In the genomic region with DNA sequence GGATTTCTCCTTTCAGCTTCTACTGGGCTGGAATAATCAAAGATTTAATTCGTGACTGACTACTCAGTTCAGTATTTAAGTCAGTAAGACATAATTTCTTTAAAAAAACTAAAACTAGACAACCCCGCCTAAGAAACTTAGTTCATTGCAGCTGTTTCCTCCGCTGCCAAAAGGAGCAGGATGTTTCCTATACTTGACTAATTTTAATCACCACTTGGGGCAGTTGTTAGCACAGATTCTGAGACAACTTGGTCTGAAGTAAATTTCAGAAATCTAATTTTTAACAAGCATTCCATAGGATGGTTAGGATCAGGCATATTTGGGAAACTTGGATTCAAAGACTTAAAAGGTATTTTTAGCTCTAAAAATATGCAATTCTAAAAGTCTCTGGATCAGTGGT, we compare ENCODE assay signal across 11 cellular contexts. TPM values are rescaled to one million over a fixed set of nuclear protein-coding genes. Genes with fewer than 3 reads are reported as not detected.
DNase-seq lines count a peak whose midpoint lies in the region; ATAC-seq, FAIRE-seq and TF ChIP-seq lines count a peak whose summit lies in the region.
"Had no signal": no experiment of that assay in that cellular context is flagged by ENCODE, and none has a peak within 500 bp of the region (broad histone marks: within the 10 kb centered on the region; RNA-seq: fewer than 3 reads in every experiment).

No MANE protein-coding gene starts in this region.

- peaks cover 100% of the 10 kb centered on the region for H3K36me3 ChIP-seq in OCI-LY7 (ENCODE audit: insufficient read depth, low read length)
- peaks cover 2% of the 10 kb centered on the region for H3K36me3 ChIP-seq in fibroblast of lung (ENCODE audit: control insufficient read depth, insufficient read depth, low read length)

- BruUV-seq in OCI-LY7 (replicated peaks; lab: Mats Ljungman, UMichigan), result no TSS peak

- DNase-seq in OCI-LY7 (ENCODE audit: low spot score), result peak; percentile 32
- peak; percentile 9 to 20 for DNase-seq in fibroblast of lung (ENCODE audit: low read depth in 2 of 2)
- no peak for DNase-seq in retinal pigment epithelial cell (ENCODE audit: low read depth)
- DNase-seq in T-helper 1 cell, result no peak
- DNase-seq: gastrocnemius medialis, NCI-H1092 treated with DMSO at 0.1 percent for 48 hours, NCI-H510A treated with DMSO at 0.1 percent for 48 hours had no signal

- H3K4me2 ChIP-seq in OCI-LY7 (ENCODE audit: low read length) (no peak overlapping the region), fibroblast of lung (ENCODE audit: extremely low read depth, insufficient read depth, low read length) (no peak overlapping the region)

- H3K27me3 ChIP-seq in fibroblast of lung (ENCODE audit: control insufficient read depth, insufficient read depth, low read length), result no peaks in the 10 kb centered on the region
- H3K27me3 ChIP-seq: gastrocnemius medialis had no signal

- no peaks in the 10 kb centered on the region; the same call in 1 of the 2 replicates for H4K20me1 ChIP-seq in OCI-LY7 (ENCODE audit: insufficient read depth, low read length)
- no peaks in the 10 kb centered on the region for H4K20me1 ChIP-seq in fibroblast of lung (ENCODE audit: control insufficient read depth, extremely low read depth, insufficient read depth, low read length)

- H3K79me2 ChIP-seq in OCI-LY7 (ENCODE audit: insufficient read depth, low read depth, low read length), result no peaks in the 10 kb centered on the region
- H3K79me2 ChIP-seq in fibroblast of lung (ENCODE audit: control insufficient read depth, insufficient read depth, low read length), result no peaks in the 10 kb centered on the region

- no peak overlapping the region for H3K9ac ChIP-seq in fibroblast of lung (ENCODE audit: insufficient read depth, low read length)

- H2AFZ ChIP-seq in OCI-LY7 (ENCODE audit: low read length) (no peak overlapping the region), fibroblast of lung (ENCODE audit: low read length) (no peak overlapping the region)

- H3K27ac ChIP-seq in OCI-LY7 (ENCODE audit: low read depth, low read length, poor library complexity, severe bottlenecking) (no peak overlapping the region), fibroblast of lung (ENCODE audit: insufficient read depth, low read length) (no peak overlapping the region)
- H3K27ac ChIP-seq: gastrocnemius medialis had no signal

- H3K9me3 ChIP-seq in OCI-LY7 (ENCODE audit: low read length), result no peaks in the 10 kb centered on the region
- H3K9me3 ChIP-seq in fibroblast of lung (ENCODE audit: control insufficient read depth, insufficient read depth, low read depth, low read length), result no peaks in the 10 kb centered on the region
- H3K9me3 ChIP-seq: gastrocnemius medialis had no signal

- POLR2A ChIA-PET in OCI-LY7 (lab: Charles Lee), result interaction anchor here (0.6 to 2.4 kb wide), 9 partner anchors 9 to 624 kb away, joined by 3 to 12 read pairs (median 3); no protein-coding TSS in a partner anchor

- intact Hi-C loops in OCI-LY7 (cut with micrococcal nuclease; ENCODE audit: unreplicated experiment), result no loop called here

- TF ChIP-seq CTCF in OCI-LY7 (conservative IDR thresholded peaks at IDR 0.05; ENCODE audit: low read length) (peak; percentile 65), fibroblast of lung (conservative IDR thresholded peaks at IDR 0.05 in 1 of 2, IDR thresholded peaks at IDR 0.05 in 1 of 2; ENCODE audit: low read depth in 1 of 2, low read length in 2 of 2) (peak; percentile 17), retinal pigment epithelial cell (conservative IDR thresholded peaks at IDR 0.05; ENCODE audit: low read depth, low read length) (peak; percentile 39)

- no peak for ATAC-seq in GM19395 (IDR thresholded peaks at IDR 0.05; ENCODE audit: unreplicated experiment)
- ATAC-seq in HG02840 (IDR thresholded peaks at IDR 0.05; ENCODE audit: low FRiP score, unreplicated experiment), result no peak
- ATAC-seq: gastrocnemius medialis, left lobe of liver had no signal

- H3K9me2 ChIP-seq in OCI-LY7 (ENCODE audit: insufficient read depth, low read length), result no peaks in the 10 kb centered on the region

- H3K4me3 ChIP-seq in OCI-LY7 (ENCODE audit: low read depth, low read length, poor library complexity, severe bottlenecking), result no peak overlapping the region
- no peak overlapping the region for H3K4me3 ChIP-seq in fibroblast of lung (replicated peaks in 1 of 4; ENCODE audit: control extremely low read depth in 1 of 4, insufficient read depth in 1 of 4, low read depth in 3 of 4, low read length in 4 of 4)
- H3K4me3 ChIP-seq in retinal pigment epithelial cell (ENCODE audit: low read length), result no peak overlapping the region
- H3K4me3 ChIP-seq: gastrocnemius medialis had no signal

- FAIRE-seq in G401.6 (lab: Jason Lieb, UNC), result peak; percentile 69

- CTCF ChIA-PET in OCI-LY7 (lab: Charles Lee; ENCODE audit: unreplicated experiment), result no interaction called here

- H3K4me1 ChIP-seq in OCI-LY7 (ENCODE audit: insufficient read depth, low read length, poor library complexity, severe bottlenecking) (peaks cover 11% of the 10 kb centered on the region), fibroblast of lung (ENCODE audit: control insufficient read depth, extremely low read depth, insufficient read depth, low read length) (peaks cover 7% of the 10 kb centered on the region)
- H3K4me1 ChIP-seq: gastrocnemius medialis had no signal

RNA-seq across cellular contexts. Expression of gene EPRS1, which starts 34.0 kb away (rescaled TPM):
- total RNA-seq in OCI-LY7 (2014; rRNA removed; shearing (Covaris generic)), result 93.1 and 101 TPM in 2 replicates
- total RNA-seq in OCI-LY7 (2022), result 174 and 175 TPM in 2 replicates
- total RNA-seq in fibroblast of lung, result 193 and 273 TPM in 2 replicates
- 100.0 and 103 TPM in 2 replicates for polyA plus RNA-seq in fibroblast of lung
- 97.8 and 116 TPM in 2 replicates for polyA plus RNA-seq in fibroblast of lung (2012)
- 72.1 and 134 TPM in 2 replicates for polyA minus RNA-seq in fibroblast of lung (ENCODE audit: low replicate concordance)

Comparison
In these comparisons a context has a peak if more than half of its experiments do, and no peak if none do; other contexts are left out.
1. DNase-seq: peak in OCI-LY7 (single experiment) and fibroblast of lung (2 of 2); none in retinal pigment epithelial cell (single experiment) and T-helper 1 cell (0 of 5).
2. Peak in every context shown above with its lines, with median percentiles within 50 percentile points of each other: CTCF ChIP-seq.